ENCODE assay signal across 1 cellular context in genomic region chr10:77661100-77661499, GRCh38.
TF ChIP-seq lines count a peak whose summit lies in the region.

No MANE protein-coding gene starts in this region.

TF ChIP-seq in K562, 482 proteins besides CTCF, POLR2A, EP300 and RAD21:
- TF ChIP-seq, protein P1, sequence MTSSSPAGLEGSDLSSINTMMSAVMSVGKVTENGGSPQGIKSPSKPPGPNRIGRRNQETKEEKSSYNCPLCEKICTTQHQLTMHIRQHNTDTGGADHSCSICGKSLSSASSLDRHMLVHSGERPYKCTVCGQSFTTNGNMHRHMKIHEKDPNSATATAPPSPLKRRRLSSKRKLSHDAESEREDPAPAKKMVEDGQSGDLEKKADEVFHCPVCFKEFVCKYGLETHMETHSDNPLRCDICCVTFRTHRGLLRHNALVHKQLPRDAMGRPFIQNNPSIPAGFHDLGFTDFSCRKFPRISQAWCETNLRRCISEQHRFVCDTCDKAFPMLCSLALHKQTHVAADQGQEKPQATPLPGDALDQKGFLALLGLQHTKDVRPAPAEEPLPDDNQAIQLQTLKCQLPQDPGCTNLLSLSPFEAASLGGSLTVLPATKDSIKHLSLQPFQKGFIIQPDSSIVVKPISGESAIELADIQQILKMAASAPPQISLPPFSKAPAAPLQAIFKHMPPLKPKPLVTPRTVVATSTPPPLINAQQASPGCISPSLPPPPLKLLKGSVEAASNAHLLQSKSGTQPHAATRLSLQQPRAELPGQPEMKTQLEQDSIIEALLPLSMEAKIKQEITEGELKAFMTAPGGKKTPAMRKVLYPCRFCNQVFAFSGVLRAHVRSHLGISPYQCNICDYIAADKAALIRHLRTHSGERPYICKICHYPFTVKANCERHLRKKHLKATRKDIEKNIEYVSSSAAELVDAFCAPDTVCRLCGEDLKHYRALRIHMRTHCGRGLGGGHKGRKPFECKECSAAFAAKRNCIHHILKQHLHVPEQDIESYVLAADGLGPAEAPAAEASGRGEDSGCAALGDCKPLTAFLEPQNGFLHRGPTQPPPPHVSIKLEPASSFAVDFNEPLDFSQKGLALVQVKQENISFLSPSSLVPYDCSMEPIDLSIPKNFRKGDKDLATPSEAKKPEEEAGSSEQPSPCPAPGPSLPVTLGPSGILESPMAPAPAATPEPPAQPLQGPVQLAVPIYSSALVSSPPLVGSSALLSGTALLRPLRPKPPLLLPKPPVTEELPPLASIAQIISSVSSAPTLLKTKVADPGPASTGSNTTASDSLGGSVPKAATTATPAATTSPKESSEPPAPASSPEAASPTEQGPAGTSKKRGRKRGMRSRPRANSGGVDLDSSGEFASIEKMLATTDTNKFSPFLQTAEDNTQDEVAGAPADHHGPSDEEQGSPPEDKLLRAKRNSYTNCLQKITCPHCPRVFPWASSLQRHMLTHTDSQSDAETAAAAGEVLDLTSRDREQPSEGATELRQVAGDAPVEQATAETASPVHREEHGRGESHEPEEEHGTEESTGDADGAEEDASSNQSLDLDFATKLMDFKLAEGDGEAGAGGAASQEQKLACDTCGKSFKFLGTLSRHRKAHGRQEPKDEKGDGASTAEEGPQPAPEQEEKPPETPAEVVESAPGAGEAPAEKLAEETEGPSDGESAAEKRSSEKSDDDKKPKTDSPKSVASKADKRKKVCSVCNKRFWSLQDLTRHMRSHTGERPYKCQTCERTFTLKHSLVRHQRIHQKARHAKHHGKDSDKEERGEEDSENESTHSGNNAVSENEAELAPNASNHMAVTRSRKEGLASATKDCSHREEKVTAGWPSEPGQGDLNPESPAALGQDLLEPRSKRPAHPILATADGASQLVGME (CRISPR knock-in tag; IDR thresholded peaks at IDR 0.05), result no peak
- TF ChIP-seq SOX6 (IDR thresholded peaks at IDR 0.05) (no peak), E2F5 (CRISPR knock-in tag; IDR thresholded peaks at IDR 0.05) (no peak), SREBF1 (IDR thresholded peaks at IDR 0.05; ENCODE audit: borderline replicate concordance, low read depth, low read length) (no peak), CTCFL (IDR thresholded peaks at IDR 0.05; ENCODE audit: borderline replicate concordance, insufficient read depth, low read depth, low read length, poor library complexity, severe bottlenecking) (peak; percentile 39), LEF1 (IDR thresholded peaks at IDR 0.05) (no peak)
